Comparison of ENCODE assay signal across 19 cellular contexts in the genomic region with DNA sequence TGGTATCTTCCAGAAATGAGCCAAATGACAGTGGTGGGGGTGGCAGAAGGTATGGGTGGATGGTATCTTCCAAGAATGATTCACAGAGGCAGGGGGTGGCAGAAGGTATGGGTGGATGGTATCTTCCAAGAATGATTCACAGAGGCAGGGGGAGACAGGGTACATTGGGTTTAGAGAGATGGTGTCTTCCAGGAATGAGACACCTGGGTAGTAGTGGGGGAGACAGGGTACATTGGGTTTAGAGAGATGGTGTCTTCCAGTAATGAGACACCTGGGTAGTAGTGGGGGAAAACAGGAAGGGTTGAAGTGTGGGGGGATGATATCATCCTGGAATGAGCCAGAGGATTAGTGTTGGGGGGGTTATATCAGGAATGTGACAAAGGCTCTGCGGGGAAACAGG.
"Had no signal": no experiment of that assay in that cellular context is flagged by ENCODE, and none has a peak within 500 bp of the region (broad histone marks: within the 10 kb centered on the region; RNA-seq: fewer than 3 reads in every experiment).

No MANE protein-coding gene starts in this region.

- H3K9me3 Mint-ChIP-seq: stimulated activated naive B cell treated with anti-CD40 and anti-IgM and Interleukin-4, amounts not matched to agents 10 μg/mL and 1 μg/mL and 100 μg/mL, for 72 hours; stimulated activated naive CD8-positive, alpha-beta T cell treated with anti-CD3 and anti-CD28 coated beads, Interleukin-15, amount 100 ng/mL, for 72 hours had no signal

- H3K27ac ChIP-seq: colonic mucosa, esophagus squamous epithelium, hepatocyte, psoas muscle, right lobe of liver, spleen, testis, tibial nerve had no signal

- H3K4me3 Mint-ChIP-seq: naive thymus-derived CD4-positive, alpha-beta T cell; nephron progenitor cell; stimulated activated naive B cell treated with anti-CD40 and anti-IgM and Interleukin-4, amounts not matched to agents 10 μg/mL and 1 μg/mL and 100 μg/mL, for 72 hours; stimulated activated naive CD8-positive, alpha-beta T cell treated with anti-CD3 and anti-CD28 coated beads, Interleukin-15, amount 100 ng/mL, for 72 hours had no signal

- H3K4me1 Mint-ChIP-seq: naive thymus-derived CD4-positive, alpha-beta T cell; nephron progenitor cell; stimulated activated naive B cell treated with anti-CD40 and anti-IgM and Interleukin-4, amounts not matched to agents 10 μg/mL and 1 μg/mL and 100 μg/mL, for 72 hours; stimulated activated naive CD8-positive, alpha-beta T cell treated with anti-CD3 and anti-CD28 coated beads, Interleukin-15, amount 100 ng/mL, for 72 hours had no signal

- DNase-seq: colonic mucosa; effector CD4-positive, alpha-beta T cell; esophagus squamous epithelium; foreskin fibroblast; head of caudate nucleus; naive thymus-derived CD4-positive, alpha-beta T cell; nephron progenitor cell; psoas muscle; retina; right lobe of liver; spleen; stimulated activated CD4-positive, alpha-beta T cell treated with anti-CD3 and anti-CD28 coated beads, Interleukin-15, amount 100 ng/mL, for 24 hours; stimulated activated CD4-positive, alpha-beta T cell treated with anti-CD3 and anti-CD28 coated beads, Interleukin-1b, Interleukin-23, amount 100 ng/mL, for 48 hours; stimulated activated CD4-positive, alpha-beta T cell treated with anti-CD3 and anti-CD28 coated beads, Interleukin-4, amount 100 ng/mL, for 24 hours; stimulated activated naive B cell treated with anti-CD40 and anti-IgM and Interleukin-4, amounts not matched to agents 10 μg/mL and 1 μg/mL and 100 μg/mL, for 72 hours; stimulated activated naive CD8-positive, alpha-beta T cell treated with anti-CD3 and anti-CD28 coated beads, Interleukin-15, amount 100 ng/mL, for 72 hours; testis had no signal

- H3K36me3 Mint-ChIP-seq: naive thymus-derived CD4-positive, alpha-beta T cell; stimulated activated naive B cell treated with anti-CD40 and anti-IgM and Interleukin-4, amounts not matched to agents 10 μg/mL and 1 μg/mL and 100 μg/mL, for 72 hours had no signal

- H3K27ac Mint-ChIP-seq: naive thymus-derived CD4-positive, alpha-beta T cell; nephron progenitor cell; stimulated activated naive B cell treated with anti-CD40 and anti-IgM and Interleukin-4, amounts not matched to agents 10 μg/mL and 1 μg/mL and 100 μg/mL, for 72 hours; stimulated activated naive CD8-positive, alpha-beta T cell treated with anti-CD3 and anti-CD28 coated beads, Interleukin-15, amount 100 ng/mL, for 72 hours had no signal

- ATAC-seq: naive thymus-derived CD4-positive, alpha-beta T cell; psoas muscle; right lobe of liver; stimulated activated naive B cell treated with anti-CD40 and anti-IgM and Interleukin-4, amounts not matched to agents 10 μg/mL and 1 μg/mL and 100 μg/mL, for 72 hours; stimulated activated naive CD8-positive, alpha-beta T cell treated with anti-CD3 and anti-CD28 coated beads, Interleukin-15, amount 100 ng/mL, for 72 hours had no signal

- H3K27me3 Mint-ChIP-seq: naive thymus-derived CD4-positive, alpha-beta T cell; stimulated activated naive B cell treated with anti-CD40 and anti-IgM and Interleukin-4, amounts not matched to agents 10 μg/mL and 1 μg/mL and 100 μg/mL, for 72 hours; stimulated activated naive CD8-positive, alpha-beta T cell treated with anti-CD3 and anti-CD28 coated beads, Interleukin-15, amount 100 ng/mL, for 72 hours had no signal
